Comparison of ENCODE assay signal across 17 cellular contexts in genomic region chr12:98464155-98464554, GRCh38. TPM values are rescaled to one million over a fixed set of nuclear protein-coding genes. Genes with fewer than 3 reads are reported as not detected.
DNase-seq lines count a peak whose midpoint lies in the region; ATAC-seq and TF ChIP-seq lines count a peak whose summit lies in the region.
"Had no signal": no experiment of that assay in that cellular context is flagged by ENCODE, and none has a peak within 500 bp of the region (broad histone marks: within the 10 kb centered on the region; RNA-seq: fewer than 3 reads in every experiment).

No MANE protein-coding gene starts in this region.

- peaks cover 12% of the 10 kb centered on the region for H3K4me1 ChIP-seq in adipocyte (ENCODE audit: control insufficient read depth, insufficient read depth, low read length)
- H3K4me1 ChIP-seq in mesenchymal stem cell (ENCODE audit: control insufficient read depth, insufficient read depth, low read depth, low read length), result no peaks in the 10 kb centered on the region
- H3K4me1 ChIP-seq: psoas muscle had no signal

- no peak overlapping the region for H3K18ac ChIP-seq in mesenchymal stem cell (ENCODE audit: low read depth in 1 of 2, low read length in 2 of 2)

- intact Hi-C loops in CD14-positive monocyte (cut with micrococcal nuclease), result loop anchor here in 1 of 2 donors (2.0 kb wide), 1 partner anchor 25 kb away; no protein-coding TSS in a partner anchor
- intact Hi-C loops in activated T-helper 1 cell treated with anti-CD3 and anti-CD28 coated beads, Interleukin-12 subunit alpha, Interleukin-12 subunit beta, Interleukin-2, Interleukin-4 antibody, amounts not matched to agents 30 ng/mL and 10 ng/mL and 1 ng/mL, durations not matched to agents 14 hours and 24 hours and 36 hours (cut with micrococcal nuclease), result no loop called here

- no peak overlapping the region for H2BK5ac ChIP-seq in mesenchymal stem cell (ENCODE audit: low read depth, low read length, poor library complexity, severe bottlenecking)

- H3K4me3 Mint-ChIP-seq in CD14-positive monocyte, result peak overlapping the region in 1 of 2 donors; percentile 39
- H3K4me3 Mint-ChIP-seq in progenitor cell of endocrine pancreas (ENCODE audit: low read depth), result no peak overlapping the region
- no peak overlapping the region for H3K4me3 Mint-ChIP-seq in activated T-helper 1 cell treated with anti-CD3 and anti-CD28 coated beads, Interleukin-12 subunit alpha, Interleukin-12 subunit beta, Interleukin-2, Interleukin-4 antibody, amounts not matched to agents 30 ng/mL and 10 ng/mL and 1 ng/mL, durations not matched to agents 14 hours and 24 hours and 36 hours
- H3K4me3 Mint-ChIP-seq: B cell, IgD-negative memory B cell had no signal

- H2BK12ac ChIP-seq in mesenchymal stem cell (ENCODE audit: low read length in 2 of 2), result no peak overlapping the region

- H2BK15ac ChIP-seq in mesenchymal stem cell (ENCODE audit: low read depth, poor library complexity, severe bottlenecking), result no peak overlapping the region

- H3K36me3 Mint-ChIP-seq in CD14-positive monocyte (peaks cover 0 to 3% of the 10 kb centered on the region in 2 donors), progenitor cell of endocrine pancreas (ENCODE audit: insufficient read depth) (no peaks in the 10 kb centered on the region)
- no peaks in the 10 kb centered on the region for H3K36me3 Mint-ChIP-seq in activated T-helper 1 cell treated with anti-CD3 and anti-CD28 coated beads, Interleukin-12 subunit alpha, Interleukin-12 subunit beta, Interleukin-2, Interleukin-4 antibody, amounts not matched to agents 30 ng/mL and 10 ng/mL and 1 ng/mL, durations not matched to agents 14 hours and 24 hours and 36 hours (ENCODE audit: low read depth)
- H3K36me3 Mint-ChIP-seq: IgD-negative memory B cell had no signal

- H3K14ac ChIP-seq in mesenchymal stem cell (ENCODE audit: low read length in 2 of 2), result no peak overlapping the region

- no peak overlapping the region for H2AFZ ChIP-seq in mesenchymal stem cell (ENCODE audit: low read depth, low read length)

- no peak overlapping the region for H3K4me3 ChIP-seq in adipocyte (ENCODE audit: low read length)
- H3K4me3 ChIP-seq in mesenchymal stem cell (ENCODE audit: insufficient read depth in 1 of 2, low read depth in 1 of 2, low read length in 2 of 2), result no peak overlapping the region
- H3K4me3 ChIP-seq: adrenal gland, gastrocnemius medialis, psoas muscle had no signal

- no peak overlapping the region for H3K9ac ChIP-seq in adipocyte (ENCODE audit: low read length)
- H3K9ac ChIP-seq in mesenchymal stem cell (ENCODE audit: low read length), result no peak overlapping the region

- H2AK5ac ChIP-seq in mesenchymal stem cell (ENCODE audit: low read length, severe bottlenecking), result no peak overlapping the region

- H3K4ac ChIP-seq in mesenchymal stem cell (ENCODE audit: low read depth in 1 of 2, low read length in 2 of 2), result no peak overlapping the region

- H4K8ac ChIP-seq in mesenchymal stem cell (ENCODE audit: low read length), result no peak overlapping the region

- DNase-seq in CD14-positive monocyte (ENCODE audit: low spot score) (peak; percentile 54), MV-4-11 (lab: John Stamatoyannopoulos, UW) (peak; percentile 90), adipocyte (ENCODE audit: low read depth) (peak; percentile 51), mesenchymal stem cell (peak; percentile 49), progenitor cell of endocrine pancreas (ENCODE audit: low spot score, unreplicated experiment) (no peak), midbrain (lab: John Stamatoyannopoulos, UW) (no peak)
- DNase-seq in activated T-helper 1 cell treated with anti-CD3 and anti-CD28 coated beads, Interleukin-12 subunit alpha, Interleukin-12 subunit beta, Interleukin-2, Interleukin-4 antibody, amounts not matched to agents 30 ng/mL and 10 ng/mL and 1 ng/mL, durations not matched to agents 14 hours and 24 hours and 36 hours (ENCODE audit: low spot score), result no peak
- DNase-seq: dermis blood vessel endothelial cell, gastrocnemius medialis, NCI-H526 treated with DMSO at 0.1 percent for 48 hours, psoas muscle, SHP77 treated with DMSO at 0.1 percent for 48 hours, WERI-Rb-1 had no signal

- H3K36me3 ChIP-seq in adipocyte (ENCODE audit: control insufficient read depth, insufficient read depth, low read length, severe bottlenecking), result no peaks in the 10 kb centered on the region
- no peaks in the 10 kb centered on the region for H3K36me3 ChIP-seq in mesenchymal stem cell (ENCODE audit: control insufficient read depth in 1 of 2, insufficient read depth in 2 of 2, low read depth in 1 of 2, low read length in 2 of 2)
- H3K36me3 ChIP-seq: adrenal gland, gastrocnemius medialis, WERI-Rb-1 had no signal

- no peaks in the 10 kb centered on the region for H3K79me1 ChIP-seq in mesenchymal stem cell (replicated peaks; ENCODE audit: low read length, poor library complexity, severe bottlenecking)

- peaks cover 69% of the 10 kb centered on the region for H3K4me1 Mint-ChIP-seq in CD14-positive monocyte
- H3K4me1 Mint-ChIP-seq in progenitor cell of endocrine pancreas (ENCODE audit: low read depth), result no peaks in the 10 kb centered on the region
- H3K4me1 Mint-ChIP-seq in activated T-helper 1 cell treated with anti-CD3 and anti-CD28 coated beads, Interleukin-12 subunit alpha, Interleukin-12 subunit beta, Interleukin-2, Interleukin-4 antibody, amounts not matched to agents 30 ng/mL and 10 ng/mL and 1 ng/mL, durations not matched to agents 14 hours and 24 hours and 36 hours (ENCODE audit: low read depth), result no peaks in the 10 kb centered on the region
- H3K4me1 Mint-ChIP-seq: B cell, IgD-negative memory B cell had no signal

- 96% methylated on average over 1 of the region's 1 CpG for WGBS in mesenchymal stem cell

- no peak overlapping the region for H3K27ac ChIP-seq in mesenchymal stem cell (ENCODE audit: low read length, poor library complexity, severe bottlenecking)
- H3K27ac ChIP-seq: gastrocnemius medialis, psoas muscle, WERI-Rb-1 had no signal

- no peak overlapping the region for H2BK120ac ChIP-seq in mesenchymal stem cell (ENCODE audit: low read depth, low read length)

- peaks cover 0 to 2% (median 0%) of the 10 kb centered on the region in 3 donors for H3K27me3 Mint-ChIP-seq in CD14-positive monocyte (ENCODE audit: low read depth in 3 of 3)
- no peaks in the 10 kb centered on the region for H3K27me3 Mint-ChIP-seq in progenitor cell of endocrine pancreas
- peaks cover 23% of the 10 kb centered on the region for H3K27me3 Mint-ChIP-seq in activated T-helper 1 cell treated with anti-CD3 and anti-CD28 coated beads, Interleukin-12 subunit alpha, Interleukin-12 subunit beta, Interleukin-2, Interleukin-4 antibody, amounts not matched to agents 30 ng/mL and 10 ng/mL and 1 ng/mL, durations not matched to agents 14 hours and 24 hours and 36 hours (ENCODE audit: insufficient read depth)

- H4K91ac ChIP-seq in mesenchymal stem cell (ENCODE audit: low read length), result no peak overlapping the region

- H3K4me2 ChIP-seq in mesenchymal stem cell (ENCODE audit: low read length, poor library complexity, severe bottlenecking), result no peak overlapping the region

- no peak overlapping the region for H3K23ac ChIP-seq in mesenchymal stem cell (ENCODE audit: low read length in 2 of 2)

- peaks cover 0 to 7% (median 0%) of the 10 kb centered on the region in 7 donors for H3K9me3 Mint-ChIP-seq in CD14-positive monocyte
- H3K9me3 Mint-ChIP-seq in progenitor cell of endocrine pancreas (ENCODE audit: low read depth), result no peaks in the 10 kb centered on the region
- no peaks in the 10 kb centered on the region for H3K9me3 Mint-ChIP-seq in activated T-helper 1 cell treated with anti-CD3 and anti-CD28 coated beads, Interleukin-12 subunit alpha, Interleukin-12 subunit beta, Interleukin-2, Interleukin-4 antibody, amounts not matched to agents 30 ng/mL and 10 ng/mL and 1 ng/mL, durations not matched to agents 14 hours and 24 hours and 36 hours

- H3K27ac Mint-ChIP-seq in CD14-positive monocyte (peak overlapping the region; percentile 89 to 98 (median 94)), progenitor cell of endocrine pancreas (no peak overlapping the region)
- no peak overlapping the region for H3K27ac Mint-ChIP-seq in activated T-helper 1 cell treated with anti-CD3 and anti-CD28 coated beads, Interleukin-12 subunit alpha, Interleukin-12 subunit beta, Interleukin-2, Interleukin-4 antibody, amounts not matched to agents 30 ng/mL and 10 ng/mL and 1 ng/mL, durations not matched to agents 14 hours and 24 hours and 36 hours
- H3K27ac Mint-ChIP-seq: B cell, IgD-negative memory B cell had no signal

- TF ChIP-seq CTCF in CD14-positive monocyte (IDR thresholded peaks at IDR 0.05) (no peak), progenitor cell of endocrine pancreas (IDR thresholded peaks at IDR 0.05; ENCODE audit: unreplicated experiment) (no peak)

- no peaks in the 10 kb centered on the region for H3K27me3 ChIP-seq in adipocyte (replicated peaks; ENCODE audit: control insufficient read depth, insufficient read depth, low read length)
- H3K27me3 ChIP-seq in mesenchymal stem cell (ENCODE audit: control insufficient read depth in 1 of 2, insufficient read depth in 1 of 2, low read length in 2 of 2), result no peaks in the 10 kb centered on the region
- H3K27me3 ChIP-seq: adrenal gland, gastrocnemius medialis had no signal

- H3K9me3 ChIP-seq in adipocyte (ENCODE audit: control insufficient read depth, low read length) (no peaks in the 10 kb centered on the region), mesenchymal stem cell (ENCODE audit: control insufficient read depth, low read length) (no peaks in the 10 kb centered on the region)
- H3K9me3 ChIP-seq: adrenal gland, gastrocnemius medialis, psoas muscle had no signal

- no peak for ATAC-seq in GM18873 (IDR thresholded peaks at IDR 0.05; ENCODE audit: low FRiP score, unreplicated experiment)
- ATAC-seq: gastrocnemius medialis, psoas muscle had no signal

RNA-seq across cellular contexts. Expression of gene TMPO, which starts 51.2 kb away (rescaled TPM):
- 10 to 100 TPM; 52.1 to 67.3 TPM for polyA plus RNA-seq in CD14-positive monocyte
- 16.8 TPM for polyA plus RNA-seq in mesenchymal stem cell (2013, experiment 1 of 2)
- polyA plus RNA-seq in mesenchymal stem cell (2013, experiment 2 of 2), result 17.5 TPM
- total RNA-seq in progenitor cell of endocrine pancreas, result 191 and 203 TPM in 2 replicates
- total RNA-seq in activated T-helper 1 cell treated with anti-CD3 and anti-CD28 coated beads, Interleukin-12 subunit alpha, Interleukin-12 subunit beta, Interleukin-2, Interleukin-4 antibody, amounts not matched to agents 30 ng/mL and 10 ng/mL and 1 ng/mL, durations not matched to agents 14 hours and 24 hours and 36 hours, result 314 and 321 TPM in 2 replicates

Comparison
In these comparisons a context has a peak if more than half of its experiments do, and no peak if none do; other contexts are left out.
1. DNase-seq: peak in CD14-positive monocyte (single experiment), MV-4-11 (single experiment), adipocyte (single experiment) and mesenchymal stem cell (single experiment); none in progenitor cell of endocrine pancreas (single experiment), activated T-helper 1 cell treated with anti-CD3 and anti-CD28 coated beads, Interleukin-12 subunit alpha, Interleukin-12 subunit beta, Interleukin-2, Interleukin-4 antibody, amounts not matched to agents 30 ng/mL and 10 ng/mL and 1 ng/mL, durations not matched to agents 14 hours and 24 hours and 36 hours (single experiment) and midbrain (single experiment).
2. H3K27ac Mint-ChIP-seq: peak in CD14-positive monocyte (7 of 7); none in progenitor cell of endocrine pancreas (single experiment) and activated T-helper 1 cell treated with anti-CD3 and anti-CD28 coated beads, Interleukin-12 subunit alpha, Interleukin-12 subunit beta, Interleukin-2, Interleukin-4 antibody, amounts not matched to agents 30 ng/mL and 10 ng/mL and 1 ng/mL, durations not matched to agents 14 hours and 24 hours and 36 hours (single experiment).